1 cellular context compared by ENCODE assay signal in the genomic region with DNA sequence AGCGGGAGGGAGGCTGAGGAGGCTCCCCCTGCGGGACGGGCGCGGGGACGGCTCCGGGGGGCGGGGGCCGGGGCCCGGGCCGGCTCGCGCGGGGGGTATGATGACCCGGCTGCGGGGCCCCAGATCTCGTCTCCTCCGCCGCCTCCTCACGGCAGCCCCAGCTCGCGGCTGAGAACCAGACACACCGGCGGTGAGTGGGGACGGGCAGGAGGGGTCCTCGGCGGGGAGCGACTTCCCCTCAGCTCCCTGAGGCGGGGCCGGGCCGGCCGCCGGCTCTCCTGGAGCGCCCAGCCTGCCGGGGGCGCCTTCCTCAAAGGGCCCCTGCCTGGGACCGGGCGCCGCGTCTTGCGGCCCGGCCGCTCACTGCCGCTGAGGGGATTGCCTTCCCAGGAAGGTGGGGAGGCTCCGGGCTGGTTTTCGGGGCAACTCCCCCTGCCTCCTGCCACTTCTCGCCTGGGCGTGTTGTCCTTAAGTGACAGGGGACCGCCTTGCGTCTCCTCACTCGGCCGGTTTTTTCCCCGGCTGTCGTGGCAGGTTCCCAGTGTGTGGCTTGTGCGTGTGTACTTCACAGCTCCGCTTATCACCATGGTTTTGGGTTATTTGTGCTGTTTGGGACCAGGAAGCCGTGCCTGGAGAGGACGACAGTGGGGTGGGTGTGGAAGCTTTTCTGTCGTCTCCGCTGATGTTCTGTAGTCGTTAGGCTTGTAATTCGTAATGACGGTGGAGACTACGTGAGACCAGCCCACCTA.
A peak's percentile ranks its signal among the peaks of the same experiment; 100 is the strongest.
TF ChIP-seq lines count a peak whose summit lies in the region.

No MANE protein-coding gene starts in this region.

TF ChIP-seq in HepG2, 621 proteins besides CTCF, POLR2A, EP300 and RAD21 (continued from another document):
- TF ChIP-seq, protein P1, sequence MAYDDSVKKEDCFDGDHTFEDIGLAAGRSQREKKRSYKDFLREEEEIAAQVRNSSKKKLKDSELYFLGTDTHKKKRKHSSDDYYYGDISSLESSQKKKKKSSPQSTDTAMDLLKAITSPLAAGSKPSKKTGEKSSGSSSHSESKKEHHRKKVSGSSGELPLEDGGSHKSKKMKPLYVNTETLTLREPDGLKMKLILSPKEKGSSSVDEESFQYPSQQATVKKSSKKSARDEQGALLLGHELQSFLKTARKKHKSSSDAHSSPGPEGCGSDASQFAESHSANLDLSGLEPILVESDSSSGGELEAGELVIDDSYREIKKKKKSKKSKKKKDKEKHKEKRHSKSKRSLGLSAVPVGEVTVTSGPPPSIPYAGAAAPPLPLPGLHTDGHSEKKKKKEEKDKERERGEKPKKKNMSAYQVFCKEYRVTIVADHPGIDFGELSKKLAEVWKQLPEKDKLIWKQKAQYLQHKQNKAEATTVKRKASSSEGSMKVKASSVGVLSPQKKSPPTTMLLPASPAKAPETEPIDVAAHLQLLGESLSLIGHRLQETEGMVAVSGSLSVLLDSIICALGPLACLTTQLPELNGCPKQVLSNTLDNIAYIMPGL (CRISPR knock-in tag; IDR thresholded peaks at IDR 0.05; ENCODE audit: borderline replicate concordance in 1 of 2, low read depth in 1 of 2) = peak in 1 of 2 experiments; percentile 21; a peak in 3 of 4 replicates
- TF ChIP-seq TAF15 (IDR thresholded peaks at IDR 0.05; ENCODE audit: low read depth, low read length, poor library complexity, severe bottlenecking) = no peak
- no peak for TF ChIP-seq FOXK1 (CRISPR knock-in tag; IDR thresholded peaks at IDR 0.05; ENCODE audit: borderline replicate concordance, low read depth)
- TF ChIP-seq UBTF (CRISPR knock-in tag; IDR thresholded peaks at IDR 0.05) = peak; percentile 56; the same call in 1 of the 2 replicates
- TF ChIP-seq CBX2 (IDR thresholded peaks at IDR 0.05; ENCODE audit: low read depth, low read length) = no peak
- no peak for TF ChIP-seq CBX2 (CRISPR knock-in tag; IDR thresholded peaks at IDR 0.05; ENCODE audit: low read depth)
- TF ChIP-seq RBM39 (IDR thresholded peaks at IDR 0.05; ENCODE audit: low read depth, low read length, poor library complexity, severe bottlenecking) = peak; percentile 50
- TF ChIP-seq ETV6 (CRISPR knock-in tag; conservative IDR thresholded peaks at IDR 0.05) = no peak
- TF ChIP-seq, protein P2, sequence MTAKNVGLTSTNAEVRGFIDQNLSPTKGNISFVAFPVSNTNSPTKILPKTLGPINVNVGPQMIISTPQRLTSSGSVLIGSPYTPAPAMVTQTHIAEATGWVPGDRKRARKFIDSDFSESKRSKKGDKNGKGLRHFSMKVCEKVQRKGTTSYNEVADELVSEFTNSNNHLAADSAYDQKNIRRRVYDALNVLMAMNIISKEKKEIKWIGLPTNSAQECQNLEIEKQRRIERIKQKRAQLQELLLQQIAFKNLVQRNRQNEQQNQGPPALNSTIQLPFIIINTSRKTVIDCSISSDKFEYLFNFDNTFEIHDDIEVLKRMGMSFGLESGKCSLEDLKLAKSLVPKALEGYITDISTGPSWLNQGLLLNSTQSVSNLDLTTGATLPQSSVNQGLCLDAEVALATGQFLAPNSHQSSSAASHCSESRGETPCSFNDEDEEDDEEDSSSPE (CRISPR knock-in tag; IDR thresholded peaks at IDR 0.05) = no peak
- TF ChIP-seq KLF13 (CRISPR knock-in tag; IDR thresholded peaks at IDR 0.05) = no peak
- no peak for TF ChIP-seq ZNF138 (CRISPR knock-in tag; IDR thresholded peaks at IDR 0.05; ENCODE audit: low read depth)
- no peak; the same call in 1 of the 2 replicates for TF ChIP-seq ZNF770 (CRISPR knock-in tag; IDR thresholded peaks at IDR 0.05)
- TF ChIP-seq ZNF274 (CRISPR knock-in tag; IDR thresholded peaks at IDR 0.05) = 0 out of 2 replicates have a peak, but pooled peaks have one; percentile 7
- TF ChIP-seq NFATC3 (CRISPR knock-in tag; IDR thresholded peaks at IDR 0.05) = no peak
- no peak for TF ChIP-seq POLR2G (IDR thresholded peaks at IDR 0.05; ENCODE audit: low read depth, low read length)
- peak; percentile 27; the same call in 1 of the 2 replicates for TF ChIP-seq MXD3 (CRISPR knock-in tag; IDR thresholded peaks at IDR 0.05)
- peak; percentile 26 for TF ChIP-seq STAG1 (CRISPR knock-in tag; IDR thresholded peaks at IDR 0.05)
- no peak for TF ChIP-seq MXD4 (CRISPR knock-in tag; IDR thresholded peaks at IDR 0.05)
- no peak for TF ChIP-seq ATF4 (CRISPR knock-in tag; IDR thresholded peaks at IDR 0.05)
- TF ChIP-seq ZNF350 (CRISPR knock-in tag; IDR thresholded peaks at IDR 0.05; ENCODE audit: borderline replicate concordance, low read depth) = no peak
- TF ChIP-seq ZNF816 (CRISPR knock-in tag; IDR thresholded peaks at IDR 0.05; ENCODE audit: borderline replicate concordance) = 0 out of 2 replicates have a peak, but pooled peaks have one; percentile 49
